ENCODE assay signal across 13 cellular contexts in the genomic region with DNA sequence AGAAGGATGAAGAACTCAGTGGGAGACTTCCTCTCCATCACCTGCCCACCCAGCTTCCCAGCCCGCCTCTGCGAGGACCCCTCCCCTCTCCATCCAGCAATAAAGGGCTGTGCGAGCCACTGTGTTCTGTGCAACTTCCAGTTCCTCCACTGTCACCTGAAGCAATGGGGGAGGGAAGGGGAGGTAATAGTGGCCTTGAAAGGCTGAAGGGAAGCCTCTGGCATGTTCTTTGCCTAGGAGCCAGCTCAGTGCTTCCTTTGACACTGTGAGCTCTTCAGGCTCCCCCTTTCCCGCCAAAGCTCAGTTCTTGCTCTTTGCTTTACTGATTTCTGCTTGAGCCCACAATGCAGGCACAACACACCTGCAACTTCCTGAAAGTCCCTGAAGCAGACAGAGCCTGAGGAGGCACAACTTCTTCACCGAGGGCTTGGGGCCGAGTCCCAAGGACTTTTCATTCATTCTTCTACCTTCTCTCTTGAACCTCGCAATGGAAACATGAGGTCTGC.
DNase-seq lines count a peak whose midpoint lies in the region; ATAC-seq and TF ChIP-seq lines count a peak whose summit lies in the region.
"Had no signal": no experiment of that assay in that cellular context is flagged by ENCODE, and none has a peak within 500 bp of the region (broad histone marks: within the 10 kb centered on the region; RNA-seq: fewer than 3 reads in every experiment).

No MANE protein-coding gene starts in this region.

- H3K36me3 Mint-ChIP-seq in activated naive CD4-positive, alpha-beta T cell treated with anti-CD3 and anti-CD28 coated beads, Interleukin-2, amount 50 U/mL, for 24 hours: no peaks in the 10 kb centered on the region
- H3K36me3 Mint-ChIP-seq in WTC11: no peaks in the 10 kb centered on the region
- H3K36me3 Mint-ChIP-seq in endothelial cell (ENCODE audit: low read depth, unreplicated experiment): peaks cover 15% of the 10 kb centered on the region
- no peaks in the 10 kb centered on the region for H3K36me3 Mint-ChIP-seq in type B pancreatic cell

- POLR2A ChIA-PET in WTC11 (lab: Charles Lee): no interaction called here

- H3K27ac Mint-ChIP-seq in activated naive CD4-positive, alpha-beta T cell treated with anti-CD3 and anti-CD28 coated beads, Interleukin-2, amount 50 U/mL, for 24 hours: peak overlapping the region; percentile 78
- H3K27ac Mint-ChIP-seq in WTC11 (no peak overlapping the region), endothelial cell (ENCODE audit: unreplicated experiment) (peak overlapping the region; percentile 11), type B pancreatic cell (no peak overlapping the region)
- peak overlapping the region; percentile 2 to 79 for H3K27ac Mint-ChIP-seq in stimulated activated naive CD8-positive, alpha-beta T cell treated with anti-CD3 and anti-CD28 coated beads, Interleukin-15, amount 100 ng/mL, for 72 hours

- H3K9me3 Mint-ChIP-seq in activated naive CD4-positive, alpha-beta T cell treated with anti-CD3 and anti-CD28 coated beads, Interleukin-2, amount 50 U/mL, for 24 hours: no peaks in the 10 kb centered on the region
- H3K9me3 Mint-ChIP-seq in WTC11 (no peaks in the 10 kb centered on the region), endothelial cell (ENCODE audit: unreplicated experiment) (no peaks in the 10 kb centered on the region), type B pancreatic cell (no peaks in the 10 kb centered on the region)
- no peaks in the 10 kb centered on the region for H3K9me3 Mint-ChIP-seq in stimulated activated naive CD8-positive, alpha-beta T cell treated with anti-CD3 and anti-CD28 coated beads, Interleukin-15, amount 100 ng/mL, for 72 hours

- TF ChIP-seq CTCF in WTC11 (IDR thresholded peaks at IDR 0.05) (no peak), endothelial cell (IDR thresholded peaks at IDR 0.05; ENCODE audit: unreplicated experiment) (no peak), type B pancreatic cell (conservative IDR thresholded peaks at IDR 0.05) (no peak)

- H3K27me3 Mint-ChIP-seq in activated naive CD4-positive, alpha-beta T cell treated with anti-CD3 and anti-CD28 coated beads, Interleukin-2, amount 50 U/mL, for 24 hours: no peaks in the 10 kb centered on the region
- no peaks in the 10 kb centered on the region for H3K27me3 Mint-ChIP-seq in WTC11 (ENCODE audit: low read depth)
- peaks cover 10% of the 10 kb centered on the region for H3K27me3 Mint-ChIP-seq in endothelial cell (ENCODE audit: unreplicated experiment)
- H3K27me3 Mint-ChIP-seq in stimulated activated naive CD8-positive, alpha-beta T cell treated with anti-CD3 and anti-CD28 coated beads, Interleukin-15, amount 100 ng/mL, for 72 hours: no peaks in the 10 kb centered on the region
- no peaks in the 10 kb centered on the region for H3K27me3 Mint-ChIP-seq in type B pancreatic cell

- peak; percentile 38 for ATAC-seq in WTC11
- ATAC-seq in stimulated activated naive CD8-positive, alpha-beta T cell treated with anti-CD3 and anti-CD28 coated beads, Interleukin-15, amount 100 ng/mL, for 72 hours: no peak
- no peak for ATAC-seq in GM21737 (IDR thresholded peaks at IDR 0.05; ENCODE audit: unreplicated experiment)
- no peak for ATAC-seq in GM18870 (IDR thresholded peaks at IDR 0.05; ENCODE audit: unreplicated experiment)

- peak overlapping the region; percentile 77 for H3K4me3 Mint-ChIP-seq in activated naive CD4-positive, alpha-beta T cell treated with anti-CD3 and anti-CD28 coated beads, Interleukin-2, amount 50 U/mL, for 24 hours
- no peak overlapping the region for H3K4me3 Mint-ChIP-seq in WTC11
- no peak overlapping the region for H3K4me3 Mint-ChIP-seq in endothelial cell (ENCODE audit: unreplicated experiment)
- H3K4me3 Mint-ChIP-seq in stimulated activated naive CD8-positive, alpha-beta T cell treated with anti-CD3 and anti-CD28 coated beads, Interleukin-15, amount 100 ng/mL, for 72 hours: peak overlapping the region; percentile 39 to 78
- H3K4me3 Mint-ChIP-seq in type B pancreatic cell: no peak overlapping the region

- CTCF ChIA-PET in WTC11 (lab: Charles Lee): interaction anchor here (0.7 to 3.1 kb wide), 3 partner anchors 22 to 384 kb away, joined by 3 to 13 read pairs (median 4); no protein-coding TSS in a partner anchor

- DNase-seq in activated naive CD4-positive, alpha-beta T cell treated with anti-CD3 and anti-CD28 coated beads, Interleukin-2, amount 50 U/mL, for 16 hours: no peak
- no peak for DNase-seq in WTC11 (ENCODE audit: low spot score)
- no peak for DNase-seq in endothelial cell (ENCODE audit: low spot score)
- no peak for DNase-seq in stimulated activated naive CD8-positive, alpha-beta T cell treated with anti-CD3 and anti-CD28 coated beads, Interleukin-15, amount 100 ng/mL, for 72 hours
- no peak for DNase-seq in type B pancreatic cell (ENCODE audit: extremely low spot score, unreplicated experiment)
- DNase-seq: midbrain, NCI-H1436, nucleus accumbens, SHP77 treated with DMSO at 0.1 percent for 48 hours, testis had no signal

- H3K4me1 Mint-ChIP-seq in activated naive CD4-positive, alpha-beta T cell treated with anti-CD3 and anti-CD28 coated beads, Interleukin-2, amount 50 U/mL, for 24 hours: peaks cover 92% of the 10 kb centered on the region
- peaks cover 39% of the 10 kb centered on the region for H3K4me1 Mint-ChIP-seq in WTC11
- peaks cover 79% of the 10 kb centered on the region for H3K4me1 Mint-ChIP-seq in endothelial cell (ENCODE audit: unreplicated experiment)
- H3K4me1 Mint-ChIP-seq in stimulated activated naive CD8-positive, alpha-beta T cell treated with anti-CD3 and anti-CD28 coated beads, Interleukin-15, amount 100 ng/mL, for 72 hours: peaks cover 96% of the 10 kb centered on the region
- H3K4me1 Mint-ChIP-seq in type B pancreatic cell (ENCODE audit: unreplicated experiment): peaks cover 25% of the 10 kb centered on the region

TF ChIP-seq in WTC11, 78 proteins besides CTCF, POLR2A, EP300 and RAD21:
- TF ChIP-seq OVOL2 (CRISPR knock-in tag; IDR thresholded peaks at IDR 0.05; ENCODE audit: borderline replicate concordance) (no peak), MYBL2 (CRISPR knock-in tag; IDR thresholded peaks at IDR 0.05) (no peak)

Comparison
In these comparisons a context has a peak if more than half of its experiments do, and no peak if none do; other contexts are left out.
1. H3K27ac Mint-ChIP-seq: peak in activated naive CD4-positive, alpha-beta T cell treated with anti-CD3 and anti-CD28 coated beads, Interleukin-2, amount 50 U/mL, for 24 hours (single experiment), endothelial cell (single experiment) and stimulated activated naive CD8-positive, alpha-beta T cell treated with anti-CD3 and anti-CD28 coated beads, Interleukin-15, amount 100 ng/mL, for 72 hours (2 of 2); none in WTC11 (single experiment) and type B pancreatic cell (single experiment).
2. H3K4me3 Mint-ChIP-seq: peak in activated naive CD4-positive, alpha-beta T cell treated with anti-CD3 and anti-CD28 coated beads, Interleukin-2, amount 50 U/mL, for 24 hours (single experiment) and stimulated activated naive CD8-positive, alpha-beta T cell treated with anti-CD3 and anti-CD28 coated beads, Interleukin-15, amount 100 ng/mL, for 72 hours (2 of 2); none in WTC11 (single experiment), endothelial cell (single experiment) and type B pancreatic cell (single experiment).